15 cellular contexts compared by ENCODE assay signal in the genomic region with DNA sequence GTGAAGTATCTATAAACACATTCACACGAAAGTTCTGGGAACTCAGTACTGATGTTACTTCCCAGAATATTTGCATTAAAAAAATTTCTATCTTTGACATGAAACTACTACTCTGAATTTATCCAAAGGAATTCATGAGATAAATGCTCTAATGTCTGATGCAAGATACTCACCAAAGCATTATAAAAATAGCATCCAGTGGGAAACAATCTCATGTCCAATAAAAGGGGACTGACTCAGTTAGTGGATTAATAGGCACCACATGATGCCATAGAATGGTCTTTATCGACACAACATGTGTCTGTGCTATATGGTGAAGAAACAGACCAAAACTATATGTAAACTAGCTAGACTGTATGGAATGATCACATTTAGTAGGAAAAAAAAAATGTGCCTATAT. TPM values are rescaled to one million over a fixed set of nuclear protein-coding genes. Genes with fewer than 3 reads are reported as not detected.
"Had no signal": no experiment of that assay in that cellular context is flagged by ENCODE, and none has a peak within 500 bp of the region (broad histone marks: within the 10 kb centered on the region; RNA-seq: fewer than 3 reads in every experiment).

No MANE protein-coding gene starts in this region.

- H3K4me1 ChIP-seq: adrenal gland, lower lobe of right lung had no signal

- H3K27ac ChIP-seq: adrenal gland, lower lobe of right lung, SJSA1 had no signal

- H3K27me3 ChIP-seq: adrenal gland, esophagus squamous epithelium, SJSA1 had no signal

- H3K4me3 Mint-ChIP-seq: activated CD8-positive, alpha-beta T cell treated with anti-CD3 and anti-CD28 coated beads for 36 hours; activated naive CD4-positive, alpha-beta T cell treated with anti-CD3 and anti-CD28 coated beads, Interleukin-2, amount 10 ng/mL, durations not matched to agents 7 days and 5 days; brain; naive thymus-derived CD4-positive, alpha-beta T cell had no signal

- H3K4me3 ChIP-seq: adrenal gland, esophagus squamous epithelium, lower lobe of right lung, SJSA1 had no signal

- H3K9me3 Mint-ChIP-seq: activated CD8-positive, alpha-beta T cell treated with anti-CD3 and anti-CD28 coated beads for 36 hours; activated naive CD4-positive, alpha-beta T cell treated with anti-CD3 and anti-CD28 coated beads, Interleukin-2, amount 10 ng/mL, durations not matched to agents 7 days and 5 days had no signal

- H3K36me3 Mint-ChIP-seq: activated naive CD4-positive, alpha-beta T cell treated with anti-CD3 and anti-CD28 coated beads, Interleukin-2, amount 10 ng/mL, durations not matched to agents 7 days and 5 days; brain; naive thymus-derived CD4-positive, alpha-beta T cell had no signal

- H3K27ac Mint-ChIP-seq: activated CD8-positive, alpha-beta T cell treated with anti-CD3 and anti-CD28 coated beads for 36 hours; activated naive CD4-positive, alpha-beta T cell treated with anti-CD3 and anti-CD28 coated beads, Interleukin-2, amount 10 ng/mL, durations not matched to agents 7 days and 5 days; naive thymus-derived CD4-positive, alpha-beta T cell had no signal

- ATAC-seq: activated CD8-positive, alpha-beta T cell treated with anti-CD3 and anti-CD28 coated beads for 36 hours; left cardiac atrium; lower lobe of right lung; naive thymus-derived CD4-positive, alpha-beta T cell had no signal

- H3K9me3 ChIP-seq: adrenal gland, esophagus squamous epithelium, lower lobe of right lung had no signal

- H3K36me3 ChIP-seq: adrenal gland, esophagus squamous epithelium, lower lobe of right lung, SJSA1 had no signal

- H3K4me1 Mint-ChIP-seq: activated naive CD4-positive, alpha-beta T cell treated with anti-CD3 and anti-CD28 coated beads, Interleukin-2, amount 10 ng/mL, durations not matched to agents 7 days and 5 days; naive thymus-derived CD4-positive, alpha-beta T cell had no signal

- DNase-seq: activated CD4-positive, alpha-beta T cell treated with anti-CD3 and anti-CD28 coated beads for 4 hours; activated CD8-positive, alpha-beta memory T cell treated with anti-CD3 and anti-CD28 coated beads, Interleukin-2, amount 50 U/mL, for 48 hours; activated CD8-positive, alpha-beta T cell treated with anti-CD3 and anti-CD28 coated beads for 36 hours; activated naive CD4-positive, alpha-beta T cell treated with anti-CD3 and anti-CD28 coated beads, Interleukin-2, amount 10 ng/mL, durations not matched to agents 7 days and 5 days; adrenal gland; cerebellar nuclear complex; esophagus squamous epithelium; left cardiac atrium; lower lobe of right lung; naive thymus-derived CD4-positive, alpha-beta T cell; small intestine; T1000; trophoblast cell had no signal

RNA-seq across cellular contexts. Expression of a gene that starts 33.9 kb away (rescaled TPM):
- polyA plus RNA-seq: naive thymus-derived CD4-positive, alpha-beta T cell had no signal
